ENCODE assay signal across 8 cellular contexts in genomic region chr4:38310446-38311043, GRCh38.
DNase-seq lines count a peak whose midpoint lies in the region; TF ChIP-seq lines count a peak whose summit lies in the region.

No MANE protein-coding gene starts in this region.

- H3K4me3 ChIP-seq in GM12864 (ENCODE audit: low read depth, low read length) (no peak overlapping the region), SJCRH30 (no peak overlapping the region), astrocyte of the cerebellum (ENCODE audit: low read depth, low read length) (no peak overlapping the region)

- DNase-seq in GM12864 (ENCODE audit: low read depth) (peak; percentile 96), H4 (ENCODE audit: low spot score) (peak; percentile 64), SJCRH30 (peak; percentile 23 to 58), astrocyte of the cerebellum (ENCODE audit: low read depth) (peak; percentile 34), NCI-H2196 (lab: John Stamatoyannopoulos, UW; ENCODE audit: unreplicated experiment) (no peak), C1 segment of cervical spinal cord (lab: John Stamatoyannopoulos, UW) (no peak), inferior parietal cortex (ENCODE audit: extremely low spot score) (no peak)
- DNase-seq in stimulated activated CD8-positive, alpha-beta memory T cell treated with anti-CD3 and anti-CD28 coated beads, Interleukin-12 subunit alpha, Interleukin-12 subunit beta, amount 100 ng/mL, for 24 hours (ENCODE audit: extremely low read depth), result peak; percentile 36

- peaks cover 13% of the 10 kb centered on the region for H3K4me1 ChIP-seq in SJCRH30

- no peaks in the 10 kb centered on the region for H3K36me3 ChIP-seq in SJCRH30

- H3K9me3 ChIP-seq in SJCRH30 (replicated peaks), result no peaks in the 10 kb centered on the region

- in situ Hi-C loops in astrocyte of the cerebellum (cut with HindIII; ENCODE audit: low sequenced_read_pairs), result loop anchor here (25.0 kb wide), 2 partner anchors 223 to 352 kb away; partner anchors contain the start of gene KLF3

- no peaks in the 10 kb centered on the region for H3K27me3 ChIP-seq in SJCRH30

- no peak overlapping the region for H3K27ac ChIP-seq in SJCRH30

- TF ChIP-seq CTCF in GM12864 (IDR thresholded peaks at IDR 0.05; ENCODE audit: low read depth, low read length, missing control alignments), result no peak
- TF ChIP-seq CTCF in astrocyte of the cerebellum (IDR thresholded peaks at IDR 0.05; ENCODE audit: low read depth, low read length, missing control alignments), result no peak

Comparison
In these comparisons a context has a peak if more than half of its experiments do, and no peak if none do; other contexts are left out.
1. DNase-seq: peak in GM12864 (single experiment), H4 (single experiment), SJCRH30 (2 of 2), astrocyte of the cerebellum (single experiment) and stimulated activated CD8-positive, alpha-beta memory T cell treated with anti-CD3 and anti-CD28 coated beads, Interleukin-12 subunit alpha, Interleukin-12 subunit beta, amount 100 ng/mL, for 24 hours (single experiment); none in NCI-H2196 (single experiment), C1 segment of cervical spinal cord (0 of 14) and inferior parietal cortex (single experiment).